ENCODE assay signal across 2 cellular contexts in genomic region chr7:83755526-83755925, GRCh38.
TF ChIP-seq lines count a peak whose summit lies in the region.

No MANE protein-coding gene starts in this region.

TF ChIP-seq in HepG2, 621 proteins besides CTCF, POLR2A, EP300 and RAD21 (continued from another document):
- TF ChIP-seq MAFK (conservative IDR thresholded peaks at IDR 0.05 in 1 of 2, IDR thresholded peaks at IDR 0.05 in 1 of 2; ENCODE audit: low read length in 2 of 2) (peak; percentile 43 to 59; a peak in 3 of 4 replicates), MAFF (IDR thresholded peaks at IDR 0.05; ENCODE audit: low read depth, low read length) (peak; percentile 35; the same call in 1 of the 2 replicates)

TF ChIP-seq in IMR-90, 13 proteins besides CTCF, POLR2A, EP300 and RAD21 (continued from another document):
- no peak for TF ChIP-seq ELK1 (IDR thresholded peaks at IDR 0.05; ENCODE audit: borderline replicate concordance, low read depth, low read length)
